In genomic region chr6:13164316-13164715, GRCh38 we compare ENCODE assay signal across 26 cellular contexts.
"Had no signal": no experiment of that assay in that cellular context is flagged by ENCODE, and none has a peak within 500 bp of the region (broad histone marks: within the 10 kb centered on the region; RNA-seq: fewer than 3 reads in every experiment).

No MANE protein-coding gene starts in this region.

- H3K4me3 ChIP-seq: adrenal gland, body of pancreas, breast epithelium, PC-9 had no signal

- ATAC-seq: activated CD8-positive, alpha-beta T cell treated with anti-CD3 and anti-CD28 coated beads, Interleukin-2, amount 10 ng/mL, durations not matched to agents 7 days and 5 days; activated naive CD4-positive, alpha-beta T cell treated with anti-CD3 and anti-CD28 coated beads, Interleukin-2, amount 50 U/mL, for 72 hours; body of pancreas had no signal

- H3K36me3 Mint-ChIP-seq: activated naive CD4-positive, alpha-beta T cell treated with anti-CD3 and anti-CD28 coated beads, Interleukin-2, amount 50 U/mL, for 72 hours had no signal

- H3K9me3 Mint-ChIP-seq: activated naive CD4-positive, alpha-beta T cell treated with anti-CD3 and anti-CD28 coated beads for 36 hours; activated naive CD4-positive, alpha-beta T cell treated with anti-CD3 and anti-CD28 coated beads, Interleukin-2, amount 50 U/mL, for 72 hours; activated T-cell treated with anti-CD3 and anti-CD28 coated beads, Interleukin-2, amount 50 U/mL, for 24 hours; activated T-helper 2 cell treated with anti-CD3 and anti-CD28 coated beads, Interferon-gamma antibody, Interleukin-2, Interleukin-4, amounts not matched to agents 10 μg/mL and 5 μg/mL and 100 μg/mL, durations not matched to agents 14 hours and 24 hours and 36 hours had no signal

- H3K27ac Mint-ChIP-seq: activated CD8-positive, alpha-beta T cell treated with anti-CD3 and anti-CD28 coated beads, Interleukin-2, amount 10 ng/mL, durations not matched to agents 7 days and 5 days; activated naive CD4-positive, alpha-beta T cell treated with anti-CD3 and anti-CD28 coated beads for 36 hours; activated naive CD4-positive, alpha-beta T cell treated with anti-CD3 and anti-CD28 coated beads, Interleukin-2, amount 50 U/mL, for 72 hours; activated T-cell treated with anti-CD3 and anti-CD28 coated beads, Interleukin-2, amount 50 U/mL, for 24 hours; activated T-helper 2 cell treated with anti-CD3 and anti-CD28 coated beads, Interferon-gamma antibody, Interleukin-2, Interleukin-4, amounts not matched to agents 10 μg/mL and 5 μg/mL and 100 μg/mL, durations not matched to agents 14 hours and 24 hours and 36 hours had no signal

- H3K27ac ChIP-seq: adrenal gland, body of pancreas, breast epithelium, PC-9, RWPE1, WERI-Rb-1 had no signal

- H3K9me3 ChIP-seq: adrenal gland, body of pancreas, breast epithelium had no signal

- DNase-seq: activated CD4-positive, alpha-beta T cell treated with anti-CD3 and anti-CD28 coated beads for 1 hour; activated CD4-positive, alpha-beta T cell treated with anti-CD3 and anti-CD28 coated beads for 48 hours; activated CD4-positive, alpha-beta T cell treated with anti-CD3 and anti-CD28 coated beads, Interleukin-2, amount 50 U/mL, for 48 hours; activated CD4-positive, CD25-positive, alpha-beta regulatory T cell; activated CD8-positive, alpha-beta T cell treated with anti-CD3 and anti-CD28 coated beads, Interleukin-2, amount 10 ng/mL, durations not matched to agents 7 days and 5 days; activated gamma-delta T cell; activated naive CD4-positive, alpha-beta T cell treated with anti-CD3 and anti-CD28 coated beads for 36 hours; activated T-cell treated with anti-CD3 and anti-CD28 coated beads, Interleukin-2, amount 50 U/mL, for 24 hours; adrenal gland; body of pancreas; NCI-H1092 treated with DMSO at 0.1 percent for 48 hours; NCI-H1436; NCI-H187; NCI-H2081; NCI-H345; NCI-H524 treated with DMSO at 0.1 percent for 48 hours; PC-9; Right ventricle myocardium superior; SW 1271; T-helper 1 cell; T1000; WERI-Rb-1 had no signal

- H3K36me3 ChIP-seq: adrenal gland, breast epithelium, WERI-Rb-1 had no signal

- H3K4me3 Mint-ChIP-seq: activated CD8-positive, alpha-beta T cell treated with anti-CD3 and anti-CD28 coated beads, Interleukin-2, amount 10 ng/mL, durations not matched to agents 7 days and 5 days; activated naive CD4-positive, alpha-beta T cell treated with anti-CD3 and anti-CD28 coated beads for 36 hours; activated T-cell treated with anti-CD3 and anti-CD28 coated beads, Interleukin-2, amount 50 U/mL, for 24 hours had no signal

- H3K27me3 ChIP-seq: adrenal gland, body of pancreas, breast epithelium had no signal

- H3K4me1 ChIP-seq: adrenal gland, body of pancreas, breast epithelium had no signal
